Comparison of ENCODE assay signal across 19 cellular contexts in the genomic region with DNA sequence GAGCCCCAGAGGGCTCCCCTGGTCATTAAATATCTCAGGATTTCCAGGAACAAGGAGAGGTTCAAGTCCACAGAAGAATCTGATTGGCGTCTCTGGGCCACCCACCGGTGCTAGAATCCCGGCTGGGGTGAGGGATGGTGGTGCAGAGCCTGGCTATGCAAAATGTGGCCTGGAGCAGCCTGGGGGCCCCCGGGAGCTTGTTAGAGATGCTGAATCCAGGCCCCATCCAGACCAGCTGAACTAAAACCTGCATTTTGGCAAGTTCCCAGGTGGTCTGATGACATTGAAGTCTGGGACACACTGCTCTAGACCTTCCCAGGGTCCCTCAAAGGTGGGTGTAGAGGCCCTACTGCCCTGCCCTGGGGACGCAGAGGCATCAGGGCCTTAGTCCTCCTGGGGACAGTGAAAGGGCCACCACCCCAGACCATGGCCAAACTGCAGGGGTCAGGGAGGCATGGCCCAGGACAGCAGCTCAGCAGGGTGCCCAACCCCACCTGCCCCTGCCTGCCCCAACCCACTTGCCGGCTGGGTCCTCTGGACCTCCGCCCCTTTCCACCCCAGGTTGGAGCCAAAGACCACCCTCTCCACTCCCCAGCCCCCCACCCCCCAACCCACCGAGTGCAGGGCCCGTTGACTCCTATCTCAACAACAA. TPM values are rescaled to one million over a fixed set of nuclear protein-coding genes. Genes with fewer than 3 reads are reported as not detected.
"Had no signal": no experiment of that assay in that cellular context is flagged by ENCODE, and none has a peak within 500 bp of the region (broad histone marks: within the 10 kb centered on the region; RNA-seq: fewer than 3 reads in every experiment).

No MANE protein-coding gene starts in this region.

- H3K27me3 ChIP-seq: heart right ventricle had no signal

- FAIRE-seq: astrocyte, bronchial epithelial cell, frontal cortex, TTC549 had no signal

- H3K36me3 ChIP-seq: heart right ventricle had no signal

- H3K27ac ChIP-seq: epithelial cell of prostate, heart right ventricle had no signal

- DNase-seq: activated B cell treated with CpG ODN at 0.5 μM for 24 hours; activated CD4-positive, alpha-beta T cell treated with anti-CD3 and anti-CD28 coated beads, Interleukin-2, amount 50 U/mL, for 1 hour; activated naive CD4-positive, alpha-beta T cell treated with anti-CD3 and anti-CD28 coated beads, Interleukin-2, amount 10 ng/mL, durations not matched to agents 7 days and 5 days; stimulated activated CD4-positive, alpha-beta T cell treated with anti-CD3 and anti-CD28 coated beads, Interleukin-15, amount 100 ng/mL, for 24 hours; stimulated activated CD4-positive, alpha-beta T cell treated with anti-CD3 and anti-CD28 coated beads, Interleukin-4, amount 100 ng/mL, for 1 hour; stimulated activated naive CD4-positive, alpha-beta T cell; substantia nigra; trophoblast cell had no signal

- H3K4me3 ChIP-seq: heart right ventricle had no signal

- ATAC-seq: activated T-helper 17 cell treated with anti-CD3 and anti-CD28 coated beads, Interleukin-2, amount 50 U/mL, for 72 hours; heart right ventricle; left lobe of liver had no signal

RNA-seq across cellular contexts. Expression of a gene that starts 34.7 kb away (rescaled TPM):
- total RNA-seq: activated B cell treated with CpG ODN at 0.5 μM for 24 hours; activated CD8-positive, alpha-beta memory T cell treated with anti-CD3 and anti-CD28 coated beads for 36 hours; activated T-helper 17 cell treated with anti-CD3 and anti-CD28 coated beads, Interleukin-2, amount 50 U/mL, for 72 hours; dermis microvascular lymphatic vessel endothelial cell; T-helper 2 cell treated with Interferon-gamma antibody and Interleukin-4, amounts not matched to agents 100 ng/mL and 5 ng/mL, for 36 hours had no signal
